ENCODE assay signal across 10 cellular contexts in genomic region chrX:133923113-133923512, GRCh38.
DNase-seq lines count a peak whose midpoint lies in the region; ATAC-seq and TF ChIP-seq lines count a peak whose summit lies in the region.
"Had no signal": no experiment of that assay in that cellular context is flagged by ENCODE, and none has a peak within 500 bp of the region (broad histone marks: within the 10 kb centered on the region; RNA-seq: fewer than 3 reads in every experiment).

No MANE protein-coding gene starts in this region.

- TF ChIP-seq CTCF in PC-9 (conservative IDR thresholded peaks at IDR 0.05) = no peak

- no peaks in the 10 kb centered on the region for H3K27me3 ChIP-seq in PC-9 (ENCODE audit: insufficient read depth, low read depth)

- H3K27ac Mint-ChIP-seq in immature natural killer cell = peak overlapping the region in 5 of 6 donors; percentile 20 to 68 (median 56)

- no peak overlapping the region for H3K4me3 ChIP-seq in PC-9
- H3K4me3 ChIP-seq: tibial nerve had no signal

- H2AFZ ChIP-seq in PC-9 = 0 out of 2 replicates have a peak overlapping the region, but pooled peaks have one; percentile 62

- peak; percentile 59 for ATAC-seq in GM21529 (IDR thresholded peaks at IDR 0.05; ENCODE audit: unreplicated experiment)

- H4K20me1 ChIP-seq in PC-9 (ENCODE audit: insufficient read depth) = no peaks in the 10 kb centered on the region

- H3K9me2 ChIP-seq in PC-9 (ENCODE audit: insufficient read depth) = no peaks in the 10 kb centered on the region

- H3K79me2 ChIP-seq in PC-9 (ENCODE audit: low read depth) = no peaks in the 10 kb centered on the region

- CTCF ChIA-PET in PC-9 (lab: Charles Lee) = no interaction called here

- H3F3A ChIP-seq in PC-9 (ENCODE audit: insufficient read depth, low read depth) = no peaks in the 10 kb centered on the region

- DNase-seq in GM03348 (ENCODE audit: low spot score) (peak; percentile 6), PC-9 (no peak), immature natural killer cell (peak; percentile 11 to 25 (median 19)), GOT3 (lab: John Stamatoyannopoulos, UW) (no peak), LoVo (ENCODE audit: low spot score) (no peak), CD1c-positive myeloid dendritic cell (ENCODE audit: extremely low spot score) (no peak), cerebellar nuclear complex (lab: John Stamatoyannopoulos, UW) (no peak)
- DNase-seq: NCI-H1048 had no signal

- no peaks in the 10 kb centered on the region for H3K9me3 Mint-ChIP-seq in immature natural killer cell

- no TSS peak for BruUV-seq in PC-9 (replicated peaks; lab: Mats Ljungman, UMichigan)

- no peaks in the 10 kb centered on the region for H3K36me3 Mint-ChIP-seq in immature natural killer cell

- POLR2A ChIA-PET in PC-9 (lab: Charles Lee; ENCODE audit: unreplicated experiment) = no interaction called here

- H3K4me1 ChIP-seq in PC-9 (replicated peaks; ENCODE audit: insufficient read depth) = no peaks in the 10 kb centered on the region
- H3K4me1 ChIP-seq: tibial nerve had no signal

- no peaks in the 10 kb centered on the region for H3K36me3 ChIP-seq in PC-9 (ENCODE audit: low read depth)
- H3K36me3 ChIP-seq: tibial nerve had no signal

- H3K27ac ChIP-seq in PC-9 = no peak overlapping the region

- H3K4me2 ChIP-seq in PC-9 = no peak overlapping the region

- H3K4me1 Mint-ChIP-seq in immature natural killer cell = peaks cover 13 to 17% of the 10 kb centered on the region in 2 donors

- peak overlapping the region; percentile 69 to 79 (median 73) for H3K4me3 Mint-ChIP-seq in immature natural killer cell

- intact Hi-C loops in PC-9 (cut with micrococcal nuclease; ENCODE audit: unreplicated experiment) = loop anchor here (2.0 to 10.0 kb wide), 2 partner anchors 130 to 218 kb away; no protein-coding TSS in a partner anchor

- peaks cover 2 to 5% (median 2%) of the 10 kb centered on the region in 3 donors for H3K27me3 Mint-ChIP-seq in immature natural killer cell (ENCODE audit: low read depth in 3 of 3)

- no peaks in the 10 kb centered on the region for H3K9me3 ChIP-seq in PC-9 (ENCODE audit: insufficient read depth, low read depth)
- H3K9me3 ChIP-seq: tibial nerve had no signal

Comparison
In these comparisons a context has a peak if more than half of its experiments do, and no peak if none do; other contexts are left out.
1. DNase-seq: peak in GM03348 (single experiment) and immature natural killer cell (3 of 3); none in PC-9 (0 of 2), GOT3 (single experiment), LoVo (single experiment), CD1c-positive myeloid dendritic cell (single experiment) and cerebellar nuclear complex (0 of 2).